In the genomic region with DNA sequence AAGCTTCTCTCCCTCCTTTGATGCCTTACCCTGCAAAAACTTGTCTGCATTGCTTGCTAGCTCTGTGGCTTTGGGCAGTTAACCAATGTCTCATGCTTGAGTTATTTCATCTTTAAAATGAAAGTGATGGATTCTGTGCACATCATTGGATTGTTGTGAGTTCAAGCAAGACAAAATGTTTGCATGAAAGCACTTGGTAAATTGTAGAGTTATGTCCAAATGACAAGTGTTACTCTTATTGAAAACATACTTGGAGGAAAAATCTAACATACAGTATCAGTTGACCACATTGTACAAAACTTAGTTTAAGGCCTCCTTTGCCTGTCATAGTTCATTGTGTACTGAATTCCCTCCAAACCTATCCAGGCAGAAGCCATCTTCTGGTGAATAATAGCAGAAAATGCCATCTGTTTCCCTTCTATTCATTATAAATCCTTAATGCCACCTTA, we compare ENCODE assay signal across 11 cellular contexts. TPM values are rescaled to one million over a fixed set of nuclear protein-coding genes. Genes with fewer than 3 reads are reported as not detected.
A peak's percentile ranks its signal among the peaks of the same experiment; 100 is the strongest.
DNase-seq lines count a peak whose midpoint lies in the region; TF ChIP-seq lines count a peak whose summit lies in the region.
"Had no signal": no experiment of that assay in that cellular context is flagged by ENCODE, and none has a peak within 500 bp of the region (broad histone marks: within the 10 kb centered on the region; RNA-seq: fewer than 3 reads in every experiment).

No MANE protein-coding gene starts in this region.

- no peaks in the 10 kb centered on the region for H3K9me3 Mint-ChIP-seq in activated T-cell treated with anti-CD3 and anti-CD28 coated beads, Interleukin-2, amount 50 U/mL, for 24 hours
- H3K9me3 Mint-ChIP-seq in stimulated activated naive CD8-positive, alpha-beta T cell treated with anti-CD3 and anti-CD28 coated beads, Interleukin-15, Interleukin-2, amounts not matched to agents 100 ng/mL and 50 ng/mL, for 24 hours, result no peaks in the 10 kb centered on the region

- H3K4me3 ChIP-seq in adrenal gland, result no peak overlapping the region

- H3K4me1 ChIP-seq in adrenal gland (replicated peaks in 1 of 2), result no peaks in the 10 kb centered on the region

- peak overlapping the region; percentile 69 for H3K27ac Mint-ChIP-seq in activated T-cell treated with anti-CD3 and anti-CD28 coated beads, Interleukin-2, amount 50 U/mL, for 24 hours
- H3K27ac Mint-ChIP-seq in stimulated activated naive CD8-positive, alpha-beta T cell treated with anti-CD3 and anti-CD28 coated beads, Interleukin-15, Interleukin-2, amounts not matched to agents 100 ng/mL and 50 ng/mL, for 24 hours, result peak overlapping the region; percentile 82

- H3K27ac ChIP-seq in adrenal gland, result no peak overlapping the region
- H3K27ac ChIP-seq: C4-2B had no signal

- peaks cover 55% of the 10 kb centered on the region for H3K36me3 Mint-ChIP-seq in activated T-cell treated with anti-CD3 and anti-CD28 coated beads, Interleukin-2, amount 50 U/mL, for 24 hours (ENCODE audit: low read depth)
- H3K36me3 Mint-ChIP-seq in stimulated activated naive CD8-positive, alpha-beta T cell treated with anti-CD3 and anti-CD28 coated beads, Interleukin-15, Interleukin-2, amounts not matched to agents 100 ng/mL and 50 ng/mL, for 24 hours (ENCODE audit: low read depth), result peaks cover 45% of the 10 kb centered on the region

- no peaks in the 10 kb centered on the region for H3K27me3 ChIP-seq in adrenal gland

- no peaks in the 10 kb centered on the region for H3K27me3 Mint-ChIP-seq in activated T-cell treated with anti-CD3 and anti-CD28 coated beads, Interleukin-2, amount 50 U/mL, for 24 hours
- no peaks in the 10 kb centered on the region for H3K27me3 Mint-ChIP-seq in stimulated activated naive CD8-positive, alpha-beta T cell treated with anti-CD3 and anti-CD28 coated beads, Interleukin-15, Interleukin-2, amounts not matched to agents 100 ng/mL and 50 ng/mL, for 24 hours

- DNase-seq in activated T-cell treated with anti-CD3 and anti-CD28 coated beads, Interleukin-2, amount 50 U/mL, for 24 hours, result no peak
- no peak for DNase-seq in activated T-cell treated with anti-CD3 and anti-CD28 coated beads, Interleukin-2, amount 50 U/mL, for 1 hour
- DNase-seq in NCI-H69 (lab: John Stamatoyannopoulos, UW) (peak; percentile 44), dedifferentiated amniotic fluid mesenchymal stem cell (ENCODE audit: extremely low spot score) (peak; percentile 63), SIG-M5 (lab: John Stamatoyannopoulos, UW) (no peak), adrenal gland (no peak), nucleus accumbens (lab: John Stamatoyannopoulos, UW) (no peak)
- DNase-seq: NCI-H510A treated with DMSO at 0.1 percent for 48 hours; stimulated activated CD4-positive, alpha-beta T cell treated with anti-CD3 and anti-CD28 coated beads, Interleukin-15, amount 100 ng/mL, for 24 hours had no signal

- H3K4me1 Mint-ChIP-seq in activated T-cell treated with anti-CD3 and anti-CD28 coated beads, Interleukin-2, amount 50 U/mL, for 24 hours (ENCODE audit: low read depth), result peaks cover 76% of the 10 kb centered on the region
- peaks cover 82% of the 10 kb centered on the region for H3K4me1 Mint-ChIP-seq in stimulated activated naive CD8-positive, alpha-beta T cell treated with anti-CD3 and anti-CD28 coated beads, Interleukin-15, Interleukin-2, amounts not matched to agents 100 ng/mL and 50 ng/mL, for 24 hours (ENCODE audit: low read depth)

- no peaks in the 10 kb centered on the region for H3K36me3 ChIP-seq in adrenal gland (replicated peaks in 1 of 2)

- no peaks in the 10 kb centered on the region for H3K9me3 ChIP-seq in adrenal gland (replicated peaks in 1 of 3)

- H3K4me3 Mint-ChIP-seq in activated T-cell treated with anti-CD3 and anti-CD28 coated beads, Interleukin-2, amount 50 U/mL, for 24 hours, result peak overlapping the region; percentile 14
- peak overlapping the region; percentile 54 for H3K4me3 Mint-ChIP-seq in stimulated activated naive CD8-positive, alpha-beta T cell treated with anti-CD3 and anti-CD28 coated beads, Interleukin-15, Interleukin-2, amounts not matched to agents 100 ng/mL and 50 ng/mL, for 24 hours

- intact Hi-C loops in adrenal gland (cut with DNase I), result loop anchor here in 1 of 2 donors (5.0 kb wide), 1 partner anchor 133 kb away; no protein-coding TSS in a partner anchor

- no peak for TF ChIP-seq POLR2A in adrenal gland (IDR thresholded peaks at IDR 0.05)

- TF ChIP-seq CTCF in adrenal gland (IDR thresholded peaks at IDR 0.05), result no peak

RNA-seq across cellular contexts. Expression of a gene that starts 30.0 kb away (rescaled TPM):
- total RNA-seq in adrenal gland, result 10 to 100 TPM in 7 of 8 donors, 1 to 10 TPM in 1; 7.7 to 38.5 (median 27.3) TPM
- polyA plus RNA-seq in adrenal gland, result 10 to 100 TPM in 1 of 3 donors, 1 to 10 TPM in 2; 5.5 to 14.2 (median 8.5) TPM

Comparison
In these comparisons a context has a peak if more than half of its experiments do, and no peak if none do; other contexts are left out.
1. DNase-seq: peak in NCI-H69 (single experiment) and dedifferentiated amniotic fluid mesenchymal stem cell (single experiment); none in activated T-cell treated with anti-CD3 and anti-CD28 coated beads, Interleukin-2, amount 50 U/mL, for 24 hours (single experiment), activated T-cell treated with anti-CD3 and anti-CD28 coated beads, Interleukin-2, amount 50 U/mL, for 1 hour (single experiment), SIG-M5 (single experiment), adrenal gland (0 of 7) and nucleus accumbens (0 of 56).